In the genomic region with DNA sequence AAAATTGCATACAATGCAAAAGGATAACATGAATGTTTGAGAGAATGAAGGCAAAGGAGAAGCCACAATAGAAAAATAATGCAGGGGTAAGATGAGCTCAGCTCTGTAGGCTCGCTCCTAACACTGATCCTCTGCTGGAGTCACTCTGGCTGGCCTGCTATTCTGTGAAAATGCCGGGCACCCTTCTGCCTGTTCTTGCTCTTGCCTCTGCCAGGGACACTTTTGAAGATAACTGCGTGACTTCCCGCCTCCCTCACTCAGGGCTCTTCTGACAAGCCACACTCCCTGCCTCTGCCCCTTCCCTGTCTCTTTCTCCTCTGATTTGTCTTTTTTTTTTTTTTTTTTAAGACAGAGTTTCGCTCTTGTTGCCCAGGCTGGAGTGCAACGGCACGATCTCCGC, we compare ENCODE assay signal across 1 cellular context.
TF ChIP-seq lines count a peak whose summit lies in the region.

No MANE protein-coding gene starts in this region.

TF ChIP-seq in HepG2, 621 proteins besides CTCF, POLR2A, EP300 and RAD21:
- TF ChIP-seq ZBTB7A (CRISPR knock-in tag; IDR thresholded peaks at IDR 0.05) = no peak
- TF ChIP-seq BRCA1 (CRISPR knock-in tag; IDR thresholded peaks at IDR 0.05) = no peak
- TF ChIP-seq MTA1 (CRISPR knock-in tag; IDR thresholded peaks at IDR 0.05; ENCODE audit: borderline replicate concordance) = no peak
- no peak for TF ChIP-seq JUN (CRISPR knock-in tag; IDR thresholded peaks at IDR 0.05)
- TF ChIP-seq, protein P1, sequence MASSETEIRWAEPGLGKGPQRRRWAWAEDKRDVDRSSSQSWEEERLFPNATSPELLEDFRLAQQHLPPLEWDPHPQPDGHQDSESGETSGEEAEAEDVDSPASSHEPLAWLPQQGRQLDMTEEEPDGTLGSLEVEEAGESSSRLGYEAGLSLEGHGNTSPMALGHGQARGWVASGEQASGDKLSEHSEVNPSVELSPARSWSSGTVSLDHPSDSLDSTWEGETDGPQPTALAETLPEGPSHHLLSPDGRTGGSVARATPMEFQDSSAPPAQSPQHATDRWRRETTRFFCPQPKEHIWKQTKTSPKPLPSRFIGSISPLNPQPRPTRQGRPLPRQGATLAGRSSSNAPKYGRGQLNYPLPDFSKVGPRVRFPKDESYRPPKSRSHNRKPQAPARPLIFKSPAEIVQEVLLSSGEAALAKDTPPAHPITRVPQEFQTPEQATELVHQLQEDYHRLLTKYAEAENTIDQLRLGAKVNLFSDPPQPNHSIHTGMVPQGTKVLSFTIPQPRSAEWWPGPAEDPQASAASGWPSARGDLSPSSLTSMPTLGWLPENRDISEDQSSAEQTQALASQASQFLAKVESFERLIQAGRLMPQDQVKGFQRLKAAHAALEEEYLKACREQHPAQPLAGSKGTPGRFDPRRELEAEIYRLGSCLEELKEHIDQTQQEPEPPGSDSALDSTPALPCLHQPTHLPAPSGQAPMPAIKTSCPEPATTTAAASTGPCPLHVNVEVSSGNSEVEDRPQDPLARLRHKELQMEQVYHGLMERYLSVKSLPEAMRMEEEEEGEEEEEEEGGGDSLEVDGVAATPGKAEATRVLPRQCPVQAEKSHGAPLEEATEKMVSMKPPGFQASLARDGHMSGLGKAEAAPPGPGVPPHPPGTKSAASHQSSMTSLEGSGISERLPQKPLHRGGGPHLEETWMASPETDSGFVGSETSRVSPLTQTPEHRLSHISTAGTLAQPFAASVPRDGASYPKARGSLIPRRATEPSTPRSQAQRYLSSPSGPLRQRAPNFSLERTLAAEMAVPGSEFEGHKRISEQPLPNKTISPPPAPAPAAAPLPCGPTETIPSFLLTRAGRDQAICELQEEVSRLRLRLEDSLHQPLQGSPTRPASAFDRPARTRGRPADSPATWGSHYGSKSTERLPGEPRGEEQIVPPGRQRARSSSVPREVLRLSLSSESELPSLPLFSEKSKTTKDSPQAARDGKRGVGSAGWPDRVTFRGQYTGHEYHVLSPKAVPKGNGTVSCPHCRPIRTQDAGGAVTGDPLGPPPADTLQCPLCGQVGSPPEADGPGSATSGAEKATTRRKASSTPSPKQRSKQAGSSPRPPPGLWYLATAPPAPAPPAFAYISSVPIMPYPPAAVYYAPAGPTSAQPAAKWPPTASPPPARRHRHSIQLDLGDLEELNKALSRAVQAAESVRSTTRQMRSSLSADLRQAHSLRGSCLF (CRISPR knock-in tag; IDR thresholded peaks at IDR 0.05; ENCODE audit: borderline replicate concordance) = no peak
- TF ChIP-seq GLMP (CRISPR knock-in tag; IDR thresholded peaks at IDR 0.05; ENCODE audit: borderline replicate concordance) = no peak
- TF ChIP-seq, protein P2, sequence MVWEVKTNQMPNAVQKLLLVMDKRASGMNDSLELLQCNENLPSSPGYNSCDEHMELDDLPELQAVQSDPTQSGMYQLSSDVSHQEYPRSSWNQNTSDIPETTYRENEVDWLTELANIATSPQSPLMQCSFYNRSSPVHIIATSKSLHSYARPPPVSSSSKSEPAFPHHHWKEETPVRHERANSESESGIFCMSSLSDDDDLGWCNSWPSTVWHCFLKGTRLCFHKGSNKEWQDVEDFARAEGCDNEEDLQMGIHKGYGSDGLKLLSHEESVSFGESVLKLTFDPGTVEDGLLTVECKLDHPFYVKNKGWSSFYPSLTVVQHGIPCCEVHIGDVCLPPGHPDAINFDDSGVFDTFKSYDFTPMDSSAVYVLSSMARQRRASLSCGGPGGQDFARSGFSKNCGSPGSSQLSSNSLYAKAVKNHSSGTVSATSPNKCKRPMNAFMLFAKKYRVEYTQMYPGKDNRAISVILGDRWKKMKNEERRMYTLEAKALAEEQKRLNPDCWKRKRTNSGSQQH (CRISPR knock-in tag; IDR thresholded peaks at IDR 0.05; ENCODE audit: low read depth) = no peak
- no peak for TF ChIP-seq UBTF (CRISPR knock-in tag; IDR thresholded peaks at IDR 0.05)
- no peak for TF ChIP-seq MXI1 (IDR thresholded peaks at IDR 0.05; ENCODE audit: borderline replicate concordance, low read depth, low read length)
- TF ChIP-seq ZBTB10 (CRISPR knock-in tag; IDR thresholded peaks at IDR 0.05; ENCODE audit: borderline replicate concordance) = no peak
- no peak for TF ChIP-seq ZNF251 (CRISPR knock-in tag; IDR thresholded peaks at IDR 0.05)
